26 cellular contexts compared by ENCODE assay signal in the genomic region with DNA sequence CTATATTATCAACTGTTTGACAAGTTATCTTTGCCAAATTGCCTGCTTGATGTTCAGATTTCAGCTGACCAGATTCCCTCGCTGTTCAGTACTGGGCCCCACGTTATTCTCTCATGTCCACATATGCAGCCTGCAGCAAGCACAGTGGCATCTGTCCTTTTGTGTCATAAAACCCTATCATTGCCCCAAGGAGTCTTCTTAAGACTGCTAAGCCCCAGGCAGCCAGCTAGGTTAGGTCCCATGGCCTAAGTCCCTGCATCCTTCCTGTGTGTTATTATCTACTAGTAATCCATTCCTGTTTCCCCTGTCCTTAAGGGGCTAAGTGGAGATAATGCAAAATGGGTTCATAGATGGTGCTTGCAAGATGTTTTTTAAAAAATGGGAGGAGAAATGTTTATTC.
"Had no signal": no experiment of that assay in that cellular context is flagged by ENCODE, and none has a peak within 500 bp of the region (broad histone marks: within the 10 kb centered on the region; RNA-seq: fewer than 3 reads in every experiment).

No MANE protein-coding gene starts in this region.

- H3K4me2 ChIP-seq: smooth muscle cell had no signal

- H3K27me3 ChIP-seq: right atrium auricular region, right lobe of liver, stomach, testis, thyroid gland, transverse colon, upper lobe of left lung, vagina had no signal

- H3K9me3 Mint-ChIP-seq: immature natural killer cell; naive thymus-derived CD8-positive, alpha-beta T cell; nephron; neural crest cell had no signal

- H3K4me3 ChIP-seq: left ventricle myocardium inferior, lung, mucosa of descending colon, right atrium auricular region, right lobe of liver, smooth muscle cell, stomach, testis, thyroid gland, transverse colon, upper lobe of left lung, vagina had no signal

- H3K27me3 Mint-ChIP-seq: naive thymus-derived CD8-positive, alpha-beta T cell; stimulated activated naive B cell treated with anti-CD40 and anti-IgM and Interleukin-4, amounts not matched to agents 10 μg/mL and 1 μg/mL and 100 μg/mL, for 72 hours had no signal

- H3K4me1 Mint-ChIP-seq: immature natural killer cell, neural crest cell had no signal

- H3K27ac ChIP-seq: left ventricle myocardium inferior, parathyroid adenoma, right atrium auricular region, right lobe of liver, stomach, testis, thyroid gland, transverse colon, upper lobe of left lung, vagina had no signal

- H3K4me3 Mint-ChIP-seq: immature natural killer cell; naive thymus-derived CD8-positive, alpha-beta T cell; nephron; neural crest cell; stimulated activated naive B cell treated with anti-CD40 and anti-IgM and Interleukin-4, amounts not matched to agents 10 μg/mL and 1 μg/mL and 100 μg/mL, for 72 hours had no signal

- H3K9ac ChIP-seq: parathyroid adenoma had no signal

- H3K4me1 ChIP-seq: left ventricle myocardium inferior, parathyroid adenoma, right atrium auricular region, right lobe of liver, stomach, testis, thyroid gland, transverse colon, upper lobe of left lung had no signal

- H3K27ac Mint-ChIP-seq: immature natural killer cell; nephron; stimulated activated naive B cell treated with anti-CD40 and anti-IgM and Interleukin-4, amounts not matched to agents 10 μg/mL and 1 μg/mL and 100 μg/mL, for 72 hours had no signal

- H3K9me3 ChIP-seq: left ventricle myocardium inferior, mucosa of descending colon, right atrium auricular region, right lobe of liver, stomach, testis, thyroid gland, transverse colon, upper lobe of left lung, vagina had no signal

- DNase-seq: hypothalamus; immature natural killer cell; left ventricle myocardium inferior; mesendoderm; midbrain; mucosa of descending colon; naive thymus-derived CD8-positive, alpha-beta T cell; occipital lobe; right lobe of liver; stimulated activated CD4-positive, alpha-beta T cell treated with anti-CD3 and anti-CD28 coated beads, Interleukin-15, amount 100 ng/mL, for 24 hours; stimulated activated CD4-positive, alpha-beta T cell treated with anti-CD3 and anti-CD28 coated beads, Interleukin-2, amount 100 ng/mL, for 24 hours; stimulated activated CD4-positive, alpha-beta T cell treated with anti-CD3 and anti-CD28 coated beads, Interleukin-4, amount 100 ng/mL, for 1 hour; stimulated activated naive B cell treated with anti-CD40 and anti-IgM and Interleukin-4, amounts not matched to agents 10 μg/mL and 1 μg/mL and 100 μg/mL, for 72 hours; stimulated activated naive CD8-positive, alpha-beta T cell treated with anti-CD3 and anti-CD28 coated beads, Interleukin-15, Interleukin-2, amounts not matched to agents 100 U/mL and 50 U/mL, for 24 hours; stomach; testis; thyroid gland; transverse colon; upper lobe of left lung had no signal
